1 cellular context compared by ENCODE assay signal in genomic region chr20:31547017-31547675, GRCh38.
TF ChIP-seq lines count a peak whose summit lies in the region.

No MANE protein-coding gene starts in this region.

TF ChIP-seq in HepG2, 621 proteins besides CTCF, POLR2A, EP300 and RAD21 (continued from another document and continues in another):
- TF ChIP-seq ZBTB40 (IDR thresholded peaks at IDR 0.05) (peak; percentile 87), ZBTB40 (CRISPR knock-in tag; IDR thresholded peaks at IDR 0.05) (no peak), DMTF1 (CRISPR knock-in tag; IDR thresholded peaks at IDR 0.05) (no peak), TIGD3 (CRISPR knock-in tag; IDR thresholded peaks at IDR 0.05; ENCODE audit: borderline replicate concordance) (no peak), ZNF546 (CRISPR knock-in tag; conservative IDR thresholded peaks at IDR 0.05) (0 out of 2 replicates have a peak, but pooled peaks have one; percentile 40), AGO2 (optimal IDR thresholded peaks at IDR 0.05; ENCODE audit: low read depth, low read length) (peak; percentile 83), ZNF615 (CRISPR knock-in tag; IDR thresholded peaks at IDR 0.05; ENCODE audit: borderline replicate concordance) (no peak), ZFP41 (CRISPR knock-in tag; IDR thresholded peaks at IDR 0.05; ENCODE audit: borderline replicate concordance) (0 out of 2 replicates have a peak, but pooled peaks have one; percentile 74), AFF4 (CRISPR knock-in tag; IDR thresholded peaks at IDR 0.05) (no peak; the same call in 1 of the 2 replicates), BATF2 (CRISPR knock-in tag; IDR thresholded peaks at IDR 0.05) (no peak), ZNF513 (CRISPR knock-in tag; conservative IDR thresholded peaks at IDR 0.05) (no peak), SPEN (CRISPR knock-in tag; IDR thresholded peaks at IDR 0.05; ENCODE audit: low read depth) (peak; percentile 97), TFE3 (CRISPR knock-in tag; IDR thresholded peaks at IDR 0.05) (peak; percentile 74), ZSCAN25 (CRISPR knock-in tag; IDR thresholded peaks at IDR 0.05) (peak; percentile 25; the same call in 1 of the 2 replicates), SMC3 (IDR thresholded peaks at IDR 0.05; ENCODE audit: low read length) (no peak), SP140L (CRISPR knock-in tag; IDR thresholded peaks at IDR 0.05; ENCODE audit: borderline replicate concordance) (no peak), ZNF839 (CRISPR knock-in tag; IDR thresholded peaks at IDR 0.05; ENCODE audit: borderline replicate concordance) (peak; percentile 81; the same call in 1 of the 2 replicates), GATAD2A (CRISPR knock-in tag; IDR thresholded peaks at IDR 0.05) (no peak; the same call in 1 of the 2 replicates), RBM39 (IDR thresholded peaks at IDR 0.05; ENCODE audit: low read depth, low read length, poor library complexity, severe bottlenecking) (no peak), PLRG1 (conservative IDR thresholded peaks at IDR 0.05) (no peak), HBP1 (CRISPR knock-in tag; IDR thresholded peaks at IDR 0.05; ENCODE audit: low read depth) (peak; percentile 41; the same call in 1 of the 2 replicates), IKZF4 (CRISPR knock-in tag; IDR thresholded peaks at IDR 0.05; ENCODE audit: borderline replicate concordance, low read depth, not compliant biosample characterization) (no peak), NRL (CRISPR knock-in tag; IDR thresholded peaks at IDR 0.05; ENCODE audit: borderline replicate concordance) (no peak; the same call in 1 of the 2 replicates), MIXL1 (CRISPR knock-in tag; IDR thresholded peaks at IDR 0.05) (no peak), ZBTB3 (CRISPR knock-in tag; IDR thresholded peaks at IDR 0.05; ENCODE audit: borderline replicate concordance, low read depth) (no peak), SRF (IDR thresholded peaks at IDR 0.05; ENCODE audit: low read depth, low read length) (no peak), ZNF253 (CRISPR knock-in tag; IDR thresholded peaks at IDR 0.05; ENCODE audit: borderline replicate concordance) (no peak), KMT2B (CRISPR knock-in tag; IDR thresholded peaks at IDR 0.05) (peak; percentile 95), CC2D1A (CRISPR knock-in tag; IDR thresholded peaks at IDR 0.05) (no peak), ETV6 (CRISPR knock-in tag; conservative IDR thresholded peaks at IDR 0.05) (0 out of 2 replicates have a peak, but pooled peaks have one; percentile 28), ZBTB33 (CRISPR knock-in tag; IDR thresholded peaks at IDR 0.05) (no peak)
